Comparison of ENCODE assay signal across 20 cellular contexts in the genomic region with DNA sequence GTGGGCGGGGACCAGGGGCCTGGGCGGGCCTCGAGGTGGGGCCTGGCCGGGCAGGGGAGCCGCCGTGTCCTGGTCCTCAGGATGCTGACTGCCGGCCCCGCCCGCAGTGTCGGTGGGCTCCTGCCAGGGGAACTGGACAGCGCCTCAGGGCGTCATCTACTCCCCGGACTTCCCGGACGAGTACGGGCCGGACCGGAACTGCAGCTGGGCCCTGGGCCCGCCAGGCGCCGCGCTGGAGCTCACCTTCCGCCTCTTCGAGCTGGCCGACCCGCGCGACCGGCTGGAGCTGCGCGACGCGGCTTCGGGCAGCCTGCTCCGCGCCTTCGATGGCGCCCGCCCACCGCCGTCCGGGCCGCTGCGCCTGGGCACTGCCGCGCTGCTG. TPM values are rescaled to one million over a fixed set of nuclear protein-coding genes. Genes with fewer than 3 reads are reported as not detected.
DNase-seq lines count a peak whose midpoint lies in the region; ATAC-seq and TF ChIP-seq lines count a peak whose summit lies in the region.
"Had no signal": no experiment of that assay in that cellular context is flagged by ENCODE, and none has a peak within 500 bp of the region (broad histone marks: within the 10 kb centered on the region; RNA-seq: fewer than 3 reads in every experiment).

No MANE protein-coding gene starts in this region.

- no peak overlapping the region for H3K4me3 Mint-ChIP-seq in WTC11
- H3K4me3 Mint-ChIP-seq: T-helper 1 cell treated with Interleukin-12 subunit alpha and Interleukin-12 subunit beta and Interleukin-4 antibody, amounts not matched to agents 30 μg/mL and 1 μg/mL, for 36 hours had no signal

- TF ChIP-seq EP300 in sigmoid colon (IDR thresholded peaks at IDR 0.05) = no peak

- WGBS in thyroid gland, 2 donors = 7% methylated on average over 3 of the region's 46 CpGs; no CpG with 5 or more reads in 1 of the 2 donors
- WGBS in sigmoid colon, 2 donors = 1 to 4% methylated on average over 46 of the region's 46 CpGs

- peak overlapping the region; percentile 56 for H3K4me3 ChIP-seq in left ventricle myocardium inferior
- 0 out of 2 replicates have a peak overlapping the region, but pooled peaks have one; percentile 20 for H3K4me3 ChIP-seq in iPS-18c (ENCODE audit: insufficient read depth, low read depth, low read length)
- H3K4me3 ChIP-seq in thyroid gland (replicated peaks in 1 of 3) = peak overlapping the region in 1 of 3 donors; percentile 17
- peak overlapping the region in 2 of 4 donors; percentile 11 to 21 for H3K4me3 ChIP-seq in sigmoid colon
- peak overlapping the region in 1 of 2 donors; percentile 24 for H3K4me3 ChIP-seq in vagina
- H3K4me3 ChIP-seq: MG63 had no signal

- POLR2A ChIA-PET in WTC11 (lab: Charles Lee) = interaction anchor here (1.0 to 1.6 kb wide), 4 partner anchors 41 to 61 kb away, joined by 3 to 5 read pairs (median 4); no protein-coding TSS in a partner anchor

- no peak overlapping the region for H3K27ac Mint-ChIP-seq in WTC11
- H3K27ac Mint-ChIP-seq: T-helper 1 cell treated with Interleukin-12 subunit alpha and Interleukin-12 subunit beta and Interleukin-4 antibody, amounts not matched to agents 30 μg/mL and 1 μg/mL, for 36 hours had no signal

- H3K27ac ChIP-seq in left ventricle myocardium inferior (replicated peaks) (no peak overlapping the region), thyroid gland (no peak overlapping the region), sigmoid colon (no peak overlapping the region), vagina (no peak overlapping the region)
- H3K27ac ChIP-seq: esophagus squamous epithelium had no signal

- no peaks in the 10 kb centered on the region for H3K36me3 Mint-ChIP-seq in WTC11

- H3K4me1 Mint-ChIP-seq in WTC11 = peaks cover 25% of the 10 kb centered on the region

- DNase-seq in left ventricle myocardium inferior (no peak), cardiac septum (ENCODE audit: low spot score) (no peak), WTC11 (ENCODE audit: low spot score) (peak; percentile 37), thyroid gland (peak; percentile 25 to 34), sigmoid colon (no peak), vagina (ENCODE audit: extremely low spot score in 2 of 2) (no peak)
- DNase-seq: activated CD4-positive, alpha-beta T cell treated with anti-CD3 and anti-CD28 coated beads for 1 hour; cortex of kidney; DMS153; esophagus squamous epithelium; hippocampal formation; mesenchymal stem cell; MG63; NCI-H1930; NCI-H526 treated with DMSO at 0.1 percent for 48 hours; stimulated activated naive CD8-positive, alpha-beta T cell treated with anti-CD3 and anti-CD28 coated beads, Interleukin-15, Interleukin-2, amounts not matched to agents 100 U/mL and 50 U/mL, for 24 hours had no signal

- H3K27me3 Mint-ChIP-seq in WTC11 (ENCODE audit: low read depth) = peaks cover 38% of the 10 kb centered on the region

- H3K9me3 Mint-ChIP-seq in WTC11 = no peaks in the 10 kb centered on the region
- H3K9me3 Mint-ChIP-seq: T-helper 1 cell treated with Interleukin-12 subunit alpha and Interleukin-12 subunit beta and Interleukin-4 antibody, amounts not matched to agents 30 μg/mL and 1 μg/mL, for 36 hours had no signal

- intact Hi-C loops in left ventricle myocardium inferior (cut with micrococcal nuclease) = no loop called here
- intact Hi-C loops in cardiac septum (cut with DNase I) = no loop called here
- intact Hi-C loops in thyroid gland (cut with DNase I) = no loop called here
- intact Hi-C loops in sigmoid colon (cut with DNase I) = no loop called here
- intact Hi-C loops in vagina (cut with DNase I) = no loop called here

- ATAC-seq in WTC11 (no peak), HG02588 (IDR thresholded peaks at IDR 0.05; ENCODE audit: unreplicated experiment) (no peak)
- ATAC-seq: stimulated activated naive CD8-positive, alpha-beta T cell treated with anti-CD3 and anti-CD28 coated beads, Interleukin-15, Interleukin-2, amounts not matched to agents 100 U/mL and 50 U/mL, for 24 hours had no signal

- CTCF ChIA-PET in WTC11 (lab: Charles Lee) = interaction anchor here (1.0 to 1.8 kb wide), 7 partner anchors 15 to 248 kb away, joined by 3 to 17 read pairs (median 4); partner anchors contain the start of gene TNFRSF12A

- H3K9me3 ChIP-seq in left ventricle myocardium inferior (replicated peaks) = no peaks in the 10 kb centered on the region
- H3K9me3 ChIP-seq in iPS-18c (ENCODE audit: control insufficient read depth, insufficient read depth, low read length) = no peaks in the 10 kb centered on the region
- H3K9me3 ChIP-seq in thyroid gland = no peaks in the 10 kb centered on the region
- H3K9me3 ChIP-seq in sigmoid colon = no peaks in the 10 kb centered on the region
- H3K9me3 ChIP-seq in vagina = no peaks in the 10 kb centered on the region
- H3K9me3 ChIP-seq: esophagus squamous epithelium, MG63 had no signal

- H3K4me1 ChIP-seq in left ventricle myocardium inferior = peaks cover 80% of the 10 kb centered on the region
- H3K4me1 ChIP-seq in thyroid gland = peaks cover 43 to 56% of the 10 kb centered on the region in 2 donors
- peaks cover 0 to 69% (median 60%) of the 10 kb centered on the region in 4 donors for H3K4me1 ChIP-seq in sigmoid colon
- peaks cover 64% of the 10 kb centered on the region for H3K4me1 ChIP-seq in vagina

- no peaks in the 10 kb centered on the region for H3K36me3 ChIP-seq in left ventricle myocardium inferior
- no peaks in the 10 kb centered on the region for H3K36me3 ChIP-seq in thyroid gland
- H3K36me3 ChIP-seq in sigmoid colon = no peaks in the 10 kb centered on the region
- H3K36me3 ChIP-seq in vagina = no peaks in the 10 kb centered on the region
- H3K36me3 ChIP-seq: esophagus squamous epithelium had no signal

- TF ChIP-seq POLR2A in thyroid gland (IDR thresholded peaks at IDR 0.05) = no peak
- no peak for TF ChIP-seq POLR2A in sigmoid colon (IDR thresholded peaks at IDR 0.05)
- TF ChIP-seq POLR2A in vagina (IDR thresholded peaks at IDR 0.05) = no peak

- H3K27me3 ChIP-seq in left ventricle myocardium inferior (ENCODE audit: low read depth) (peaks cover 69% of the 10 kb centered on the region), thyroid gland (peaks cover 47% of the 10 kb centered on the region), sigmoid colon (peaks cover 63 to 90% (median 82%) of the 10 kb centered on the region in 3 donors), vagina (peaks cover 12% of the 10 kb centered on the region)

- TF ChIP-seq CTCF in left ventricle myocardium inferior (IDR thresholded peaks at IDR 0.05; ENCODE audit: borderline replicate concordance) = peak; percentile 23
- TF ChIP-seq CTCF in WTC11 (IDR thresholded peaks at IDR 0.05) = no peak
- TF ChIP-seq CTCF in thyroid gland (IDR thresholded peaks at IDR 0.05) = peak in 1 of 6 experiments; percentile 18
- no peak for TF ChIP-seq CTCF in sigmoid colon (IDR thresholded peaks at IDR 0.05)
- no peak for TF ChIP-seq CTCF in vagina (IDR thresholded peaks at IDR 0.05)

TF ChIP-seq in WTC11, 78 proteins besides CTCF, POLR2A, EP300 and RAD21 (continues in another document):
- TF ChIP-seq, protein P1, sequence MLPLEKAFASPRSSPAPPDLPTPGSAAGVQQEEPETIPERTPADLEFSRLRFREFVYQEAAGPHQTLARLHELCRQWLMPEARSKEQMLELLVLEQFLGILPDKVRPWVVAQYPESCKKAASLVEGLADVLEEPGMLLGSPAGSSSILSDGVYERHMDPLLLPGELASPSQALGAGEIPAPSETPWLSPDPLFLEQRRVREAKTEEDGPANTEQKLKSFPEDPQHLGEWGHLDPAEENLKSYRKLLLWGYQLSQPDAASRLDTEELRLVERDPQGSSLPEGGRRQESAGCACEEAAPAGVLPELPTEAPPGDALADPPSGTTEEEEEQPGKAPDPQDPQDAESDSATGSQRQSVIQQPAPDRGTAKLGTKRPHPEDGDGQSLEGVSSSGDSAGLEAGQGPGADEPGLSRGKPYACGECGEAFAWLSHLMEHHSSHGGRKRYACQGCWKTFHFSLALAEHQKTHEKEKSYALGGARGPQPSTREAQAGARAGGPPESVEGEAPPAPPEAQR (CRISPR knock-in tag; IDR thresholded peaks at IDR 0.05) = no peak
- TF ChIP-seq JUN (CRISPR knock-in tag; IDR thresholded peaks at IDR 0.05) (no peak), ATF2 (CRISPR knock-in tag; IDR thresholded peaks at IDR 0.05; ENCODE audit: borderline replicate concordance, low read depth) (no peak)

RNA-seq across cellular contexts. Expression of gene PAQR4, which starts 2.4 kb away (rescaled TPM):
- 9.2 TPM for total RNA-seq in left ventricle myocardium inferior
- total RNA-seq in cardiac septum = 10.9 TPM
- 21.1 to 32.4 TPM (median 21.5 TPM) in 3 replicates for total RNA-seq in WTC11 (2021)
- total RNA-seq in thyroid gland = 1 to 10 TPM; 2.8 to 5.6 (median 3.3) TPM
- total RNA-seq in sigmoid colon = 1 to 10 TPM in 2 of 4 donors, under 1 TPM in 2; 0.83 to 3.6 (median 1.0) TPM
- polyA plus RNA-seq in sigmoid colon = 10 to 100 TPM in 1 of 3 donors, 1 to 10 TPM in 2; 3.6 to 22.1 (median 3.9) TPM
- total RNA-seq in vagina = 2.7 TPM

RNA-seq across cellular contexts. Expression of gene KREMEN2, which starts 2.7 kb away (rescaled TPM):
- not detected for total RNA-seq in left ventricle myocardium inferior
- total RNA-seq in cardiac septum = not detected
- 7.5 to 8.6 TPM (median 8.5 TPM) in 3 replicates for total RNA-seq in WTC11 (2021)
- total RNA-seq in thyroid gland = not detected
- total RNA-seq in sigmoid colon = not detected
- polyA plus RNA-seq in sigmoid colon = 1 to 10 TPM; 1.0 to 1.8 (median 1.6) TPM
- not detected for total RNA-seq in vagina

RNA-seq across cellular contexts. Expression of gene PKMYT1, which starts 13.5 kb away (rescaled TPM):
- total RNA-seq in left ventricle myocardium inferior = 1.3 TPM
- 1.8 TPM for total RNA-seq in cardiac septum
- 102 to 120 TPM (median 113 TPM) in 3 replicates for total RNA-seq in WTC11 (2021)
- under 1 TPM in 2 of 4 donors, not detected in 2; 0.81 to 0.88 TPM for total RNA-seq in thyroid gland
- total RNA-seq in sigmoid colon = under 1 TPM in 1 of 4 donors, not detected in 3; 0.95 TPM
- 10 to 100 TPM in 1 of 3 donors, 1 to 10 TPM in 2; 1.6 to 33.1 (median 4.2) TPM for polyA plus RNA-seq in sigmoid colon
- total RNA-seq in vagina = 6.9 TPM

RNA-seq across cellular contexts. Expression of gene CLDN9, which starts 45.9 kb away (rescaled TPM):
- total RNA-seq in left ventricle myocardium inferior (1.2 TPM), cardiac septum (2.3 TPM), WTC11 (2021) (0.87 to 1.1 TPM (median 0.92 TPM) in 3 replicates), thyroid gland (under 1 TPM in 1 of 4 donors, not detected in 3; 0.33 TPM), sigmoid colon (not detected), vagina (not detected)
- under 1 TPM in 1 of 3 donors, not detected in 2; 0.28 TPM for polyA plus RNA-seq in sigmoid colon
- total RNA-seq: esophagus squamous epithelium, skeletal muscle tissue had no signal

RNA-seq across cellular contexts. Expression of gene CLDN6, which starts 51.2 kb away (rescaled TPM):
- total RNA-seq in left ventricle myocardium inferior (not detected), cardiac septum (0.16 TPM), WTC11 (2021) (746 to 778 TPM (median 775 TPM) in 3 replicates), thyroid gland (not detected), sigmoid colon (not detected), vagina (not detected)
- polyA plus RNA-seq in sigmoid colon = not detected
- total RNA-seq: esophagus squamous epithelium, skeletal muscle tissue had no signal

Comparison
In these comparisons a context has a peak if more than half of its experiments do, and no peak if none do; other contexts are left out.
1. DNase-seq: peak in WTC11 (single experiment) and thyroid gland (2 of 2); none in left ventricle myocardium inferior (single experiment), cardiac septum (single experiment), sigmoid colon (single experiment) and vagina (0 of 2).
2. RNA of gene PKMYT1, which starts 13.5 kb away (total RNA-seq): 102 to 120 TPM in WTC11; 6.9 TPM in vagina (single experiment), 1.8 TPM in cardiac septum (single experiment), 1.3 TPM in left ventricle myocardium inferior (single experiment), 0.81 to 0.88 TPM in thyroid gland and 0.95 TPM in sigmoid colon; every median in the first group is over 10 times any median in the second.